8 cellular contexts compared by ENCODE assay signal in the genomic region with DNA sequence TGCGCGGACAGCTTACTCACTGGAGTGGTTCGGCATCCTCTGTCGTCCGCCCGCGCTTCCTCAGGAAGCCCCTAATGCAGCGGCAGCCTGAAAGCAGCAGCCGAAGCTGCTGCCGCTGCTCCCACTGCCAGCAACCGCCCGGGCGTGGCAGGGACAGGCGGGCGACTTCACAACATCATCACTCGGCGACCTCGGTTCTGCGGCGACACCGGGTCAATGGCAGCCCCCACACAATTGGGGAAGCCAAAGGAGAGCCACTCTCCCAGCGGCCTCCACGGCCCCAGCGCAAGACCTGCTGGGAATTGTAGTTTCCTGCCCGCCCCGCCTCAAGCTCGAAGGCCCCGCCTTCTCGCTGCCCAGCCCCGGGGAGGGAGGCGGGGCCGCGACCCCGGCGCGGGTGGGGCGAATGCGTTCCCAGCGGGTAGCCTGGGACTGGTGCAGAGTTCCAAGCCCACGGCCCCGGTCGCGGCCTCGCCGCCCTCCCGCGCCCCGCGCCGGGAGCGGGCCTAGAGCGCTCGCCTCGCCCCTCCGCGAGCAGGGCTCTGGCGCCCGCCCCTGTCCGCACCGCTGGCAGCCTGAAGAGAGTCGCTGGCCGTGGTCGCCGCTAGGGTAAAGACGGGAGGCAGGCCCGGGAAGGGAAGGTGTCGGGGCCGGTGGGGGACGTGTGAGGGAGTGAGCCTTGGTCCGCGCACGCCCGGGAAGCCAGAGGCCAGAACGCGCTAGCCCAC. TPM values are rescaled to one million over a fixed set of nuclear protein-coding genes. Genes with fewer than 3 reads are reported as not detected.
DNase-seq lines count a peak whose midpoint lies in the region; ATAC-seq and TF ChIP-seq lines count a peak whose summit lies in the region.

A gene with protein sequence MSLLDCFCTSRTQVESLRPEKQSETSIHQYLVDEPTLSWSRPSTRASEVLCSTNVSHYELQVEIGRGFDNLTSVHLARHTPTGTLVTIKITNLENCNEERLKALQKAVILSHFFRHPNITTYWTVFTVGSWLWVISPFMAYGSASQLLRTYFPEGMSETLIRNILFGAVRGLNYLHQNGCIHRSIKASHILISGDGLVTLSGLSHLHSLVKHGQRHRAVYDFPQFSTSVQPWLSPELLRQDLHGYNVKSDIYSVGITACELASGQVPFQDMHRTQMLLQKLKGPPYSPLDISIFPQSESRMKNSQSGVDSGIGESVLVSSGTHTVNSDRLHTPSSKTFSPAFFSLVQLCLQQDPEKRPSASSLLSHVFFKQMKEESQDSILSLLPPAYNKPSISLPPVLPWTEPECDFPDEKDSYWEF (plus strand): TSS at position 411 of the 728 bp plus-strand sequence. CDS start 3,101 bp downstream, outside the sequence.
A gene with protein sequence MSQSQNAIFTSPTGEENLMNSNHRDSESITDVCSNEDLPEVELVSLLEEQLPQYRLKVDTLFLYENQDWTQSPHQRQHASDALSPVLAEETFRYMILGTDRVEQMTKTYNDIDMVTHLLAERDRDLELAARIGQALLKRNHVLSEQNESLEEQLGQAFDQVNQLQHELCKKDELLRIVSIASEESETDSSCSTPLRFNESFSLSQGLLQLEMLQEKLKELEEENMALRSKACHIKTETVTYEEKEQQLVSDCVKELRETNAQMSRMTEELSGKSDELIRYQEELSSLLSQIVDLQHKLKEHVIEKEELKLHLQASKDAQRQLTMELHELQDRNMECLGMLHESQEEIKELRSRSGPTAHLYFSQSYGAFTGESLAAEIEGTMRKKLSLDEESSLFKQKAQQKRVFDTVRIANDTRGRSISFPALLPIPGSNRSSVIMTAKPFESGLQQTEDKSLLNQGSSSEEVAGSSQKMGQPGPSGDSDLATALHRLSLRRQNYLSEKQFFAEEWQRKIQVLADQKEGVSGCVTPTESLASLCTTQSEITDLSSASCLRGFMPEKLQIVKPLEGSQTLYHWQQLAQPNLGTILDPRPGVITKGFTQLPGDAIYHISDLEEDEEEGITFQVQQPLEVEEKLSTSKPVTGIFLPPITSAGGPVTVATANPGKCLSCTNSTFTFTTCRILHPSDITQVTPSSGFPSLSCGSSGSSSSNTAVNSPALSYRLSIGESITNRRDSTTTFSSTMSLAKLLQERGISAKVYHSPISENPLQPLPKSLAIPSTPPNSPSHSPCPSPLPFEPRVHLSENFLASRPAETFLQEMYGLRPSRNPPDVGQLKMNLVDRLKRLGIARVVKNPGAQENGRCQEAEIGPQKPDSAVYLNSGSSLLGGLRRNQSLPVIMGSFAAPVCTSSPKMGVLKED (minus strand): TSS at position 129 of the 728 bp plus-strand sequence. CDS start 30,951 bp downstream, outside the sequence.

- TF ChIP-seq POLR2A in suprapubic skin (IDR thresholded peaks at IDR 0.05): peak in 1 of 2 donors; percentile 53

- H4K20me1 ChIP-seq in SK-N-SH (ENCODE audit: insufficient read depth): no peaks in the 10 kb centered on the region

- POLR2A ChIA-PET in GM10248 (lab: Yijun Ruan, JAX): interaction anchor here (0.6 to 1.0 kb wide), 4 partner anchors 28 to 236 kb away, joined by 3 to 6 read pairs (median 3); no protein-coding TSS in a partner anchor
- POLR2A ChIA-PET in SK-N-SH (lab: Yijun Ruan, JAX): interaction anchor here (0.8 to 1.5 kb wide), 4 partner anchors 11 to 587 kb away, joined by 3 to 5 read pairs (median 4); a partner anchor contains a TSS

- peak; percentile 2; the same call in 1 of the 2 replicates for TF ChIP-seq RAD21 in SK-N-SH (IDR thresholded peaks at IDR 0.05; ENCODE audit: low read length)

- H3K4me1 ChIP-seq in SK-N-SH (ENCODE audit: control insufficient read depth in 1 of 2, insufficient read depth in 2 of 2, low read depth in 1 of 2, low read length in 1 of 2) (peaks cover 6 to 13% of the 10 kb centered on the region in 2 experiments; a peak in 3 of 4 replicates), suprapubic skin (peaks cover 29% of the 10 kb centered on the region)

- CTCF ChIA-PET in GM10248 (lab: Yijun Ruan, JAX): interaction anchor here (0.6 to 3.5 kb wide), 7 partner anchors 10 to 344 kb away, joined by 3 to 23 read pairs (median 5); no protein-coding TSS in a partner anchor
- CTCF ChIA-PET in SK-N-SH (lab: Yijun Ruan, JAX): interaction anchor here (0.7 to 3.7 kb wide), 7 partner anchors 10 to 220 kb away, joined by 3 to 16 read pairs (median 3); no protein-coding TSS in a partner anchor

- H3K4me2 ChIP-seq in SK-N-SH: peak within 1 kb of the TSS; percentile 89

- peak within 1 kb of the TSS; percentile 88 for H3K9ac ChIP-seq in SK-N-SH

- WGBS in SK-N-SH (ENCODE audit: low lambda C conversion rate): 0% methylated on average over 14 of the region's 75 CpGs
- 0% methylated on average over 3 of the region's 75 CpGs for WGBS in suprapubic skin

- H3K79me2 ChIP-seq in SK-N-SH (ENCODE audit: insufficient read depth): peaks cover 58% of the 10 kb centered on the region

- H3K36me3 ChIP-seq in SK-N-SH (replicated peaks in 1 of 2; ENCODE audit: control insufficient read depth in 1 of 2, insufficient read depth in 2 of 2, low read length in 1 of 2) (peaks cover 9 to 11% of the 10 kb centered on the region in 2 experiments), suprapubic skin (no peaks in the 10 kb centered on the region)

- DNase-seq in GM10248 (ENCODE audit: extremely low spot score): peak; percentile 98
- peak; percentile 81 for DNase-seq in NCI-H1048 (lab: John Stamatoyannopoulos, UW)
- DNase-seq in SK-N-SH: peak; percentile 96
- DNase-seq in activated naive CD4-positive, alpha-beta T cell treated with anti-CD3 and anti-CD28 coated beads, Interleukin-2, amount 50 U/mL, for 16 hours: peak; percentile 95
- peak; percentile 96 for DNase-seq in germinal center (ENCODE audit: low spot score)
- DNase-seq in nucleus accumbens (lab: John Stamatoyannopoulos, UW): peak; percentile 73 to 98 (median 96)
- peak; percentile 96 to 97 for DNase-seq in suprapubic skin (ENCODE audit: low spot score in 2 of 2)

- peak within 1 kb of the TSS; percentile 86 to 93 for H3K27ac ChIP-seq in SK-N-SH (ENCODE audit: low read depth in 2 of 2, low read length in 1 of 2)
- peak within 1 kb of the TSS; percentile 90 for H3K27ac ChIP-seq in suprapubic skin

- peak within 1 kb of the TSS; percentile 77 for H2AFZ ChIP-seq in SK-N-SH (ENCODE audit: low read depth)

- H3K9me2 ChIP-seq in SK-N-SH: no peaks in the 10 kb centered on the region

- H3K27me3 ChIP-seq in SK-N-SH (ENCODE audit: insufficient read depth): no peaks in the 10 kb centered on the region
- H3K27me3 ChIP-seq in suprapubic skin: no peaks in the 10 kb centered on the region

- TF ChIP-seq EP300 in SK-N-SH (IDR thresholded peaks at IDR 0.05; ENCODE audit: borderline replicate concordance in 1 of 2, low read depth in 1 of 2, low read length in 1 of 2) (0 out of 4 replicates have a peak, but pooled peaks of 1 of the 2 experiments have one; percentile 9), suprapubic skin (IDR thresholded peaks at IDR 0.05) (no peak)

- peaks cover 4% of the 10 kb centered on the region for H3F3A ChIP-seq in SK-N-SH (replicated peaks; ENCODE audit: insufficient read depth)

- H3K4me3 ChIP-seq in SK-N-SH (ENCODE audit: low read depth in 2 of 2, low read length in 1 of 2) (peak within 1 kb of the TSS; percentile 95 to 98), suprapubic skin (peak within 1 kb of the TSS; percentile 78)

- TF ChIP-seq CTCF in GM10248 (IDR thresholded peaks at IDR 0.05; ENCODE audit: control extremely low read depth, extremely low read depth, low read depth, missing control alignments): peak; percentile 17
- TF ChIP-seq CTCF in SK-N-SH (IDR thresholded peaks at IDR 0.05): peak; percentile 33; the same call in 1 of the 2 replicates
- peak in 1 of 2 donors; percentile 39 for TF ChIP-seq CTCF in suprapubic skin (IDR thresholded peaks at IDR 0.05)

- no peaks in the 10 kb centered on the region for H3K9me3 ChIP-seq in SK-N-SH
- H3K9me3 ChIP-seq in suprapubic skin: no peaks in the 10 kb centered on the region

- ATAC-seq in HG02571 (IDR thresholded peaks at IDR 0.05; ENCODE audit: unreplicated experiment): peak; percentile 96

TF ChIP-seq in SK-N-SH, 30 proteins besides CTCF, POLR2A, EP300 and RAD21 (continues in another document):
- TF ChIP-seq MEF2A (IDR thresholded peaks at IDR 0.05; ENCODE audit: borderline replicate concordance, low read depth): no peak
- TF ChIP-seq SIN3A (IDR thresholded peaks at IDR 0.05; ENCODE audit: borderline replicate concordance, low read depth, low read length): peak; percentile 74
- no peak for TF ChIP-seq NRF1 (IDR thresholded peaks at IDR 0.05; ENCODE audit: low read depth, low read length)
- TF ChIP-seq TEAD4 (IDR thresholded peaks at IDR 0.05; ENCODE audit: borderline replicate concordance, insufficient read depth): no peak
- peak; percentile 5; the same call in 1 of the 2 replicates for TF ChIP-seq SMC3 (IDR thresholded peaks at IDR 0.05; ENCODE audit: low read depth, low read length)
- TF ChIP-seq RCOR1 (IDR thresholded peaks at IDR 0.05; ENCODE audit: low read length): no peak
- peak; percentile 89 for TF ChIP-seq POLR2AphosphoS5 (IDR thresholded peaks at IDR 0.05; ENCODE audit: low read depth, low read length)
- peak; percentile 92; the same call in 1 of the 2 replicates for TF ChIP-seq MXI1 (IDR thresholded peaks at IDR 0.05; ENCODE audit: low read depth, low read length)
- TF ChIP-seq, protein P1, sequence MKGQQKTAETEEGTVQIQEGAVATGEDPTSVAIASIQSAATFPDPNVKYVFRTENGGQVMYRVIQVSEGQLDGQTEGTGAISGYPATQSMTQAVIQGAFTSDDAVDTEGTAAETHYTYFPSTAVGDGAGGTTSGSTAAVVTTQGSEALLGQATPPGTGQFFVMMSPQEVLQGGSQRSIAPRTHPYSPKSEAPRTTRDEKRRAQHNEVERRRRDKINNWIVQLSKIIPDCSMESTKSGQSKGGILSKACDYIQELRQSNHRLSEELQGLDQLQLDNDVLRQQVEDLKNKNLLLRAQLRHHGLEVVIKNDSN (IDR thresholded peaks at IDR 0.05; ENCODE audit: borderline replicate concordance, low read depth): no peak
- no peak for TF ChIP-seq GATA2 (CRISPR knock-in tag; IDR thresholded peaks at IDR 0.05)
- TF ChIP-seq FOSL2 (IDR thresholded peaks at IDR 0.05; ENCODE audit: borderline replicate concordance, low read depth): peak; percentile 8; the same call in 1 of the 2 replicates
- TF ChIP-seq RXRA (IDR thresholded peaks at IDR 0.05; ENCODE audit: borderline replicate concordance, low read depth): no peak
- no peak for TF ChIP-seq NFIC (IDR thresholded peaks at IDR 0.05; ENCODE audit: borderline replicate concordance)

RNA-seq across cellular contexts. Expression of the first gene that starts in this region (rescaled TPM):
- polyA plus RNA-seq in SK-N-SH (2012; rRNA removed): 27.0 and 33.6 TPM in 2 replicates
- polyA plus RNA-seq in SK-N-SH (2012; cell fraction: cytosol; rRNA removed): 36.9 and 37.8 TPM in 2 replicates
- polyA plus RNA-seq in SK-N-SH (2012; cell fraction: nucleus; rRNA removed): 22.3 and 42.9 TPM in 2 replicates
- 10 to 100 TPM in 2 of 4 donors, 1 to 10 TPM in 2; 5.8 to 23.3 (median 9.3) TPM for total RNA-seq in suprapubic skin

RNA-seq across cellular contexts. Expression of the second gene that starts in this region (rescaled TPM):
- polyA plus RNA-seq in SK-N-SH (2012; rRNA removed): 10.4 and 14.6 TPM in 2 replicates
- polyA plus RNA-seq in SK-N-SH (2012; cell fraction: cytosol; rRNA removed): 15.7 and 16.1 TPM in 2 replicates
- 7.5 and 14.7 TPM in 2 replicates for polyA plus RNA-seq in SK-N-SH (2012; cell fraction: nucleus; rRNA removed)
- 10 to 100 TPM; 14.3 to 45.4 (median 20.3) TPM for total RNA-seq in suprapubic skin

Comparison
In these comparisons a context has a peak if more than half of its experiments do, and no peak if none do; other contexts are left out.
1. Peak in every context shown above with its lines: DNase-seq, ATAC-seq, H3K4me3 ChIP-seq and H3K27ac ChIP-seq.